Comparison of ENCODE assay signal across 9 cellular contexts in the genomic region with DNA sequence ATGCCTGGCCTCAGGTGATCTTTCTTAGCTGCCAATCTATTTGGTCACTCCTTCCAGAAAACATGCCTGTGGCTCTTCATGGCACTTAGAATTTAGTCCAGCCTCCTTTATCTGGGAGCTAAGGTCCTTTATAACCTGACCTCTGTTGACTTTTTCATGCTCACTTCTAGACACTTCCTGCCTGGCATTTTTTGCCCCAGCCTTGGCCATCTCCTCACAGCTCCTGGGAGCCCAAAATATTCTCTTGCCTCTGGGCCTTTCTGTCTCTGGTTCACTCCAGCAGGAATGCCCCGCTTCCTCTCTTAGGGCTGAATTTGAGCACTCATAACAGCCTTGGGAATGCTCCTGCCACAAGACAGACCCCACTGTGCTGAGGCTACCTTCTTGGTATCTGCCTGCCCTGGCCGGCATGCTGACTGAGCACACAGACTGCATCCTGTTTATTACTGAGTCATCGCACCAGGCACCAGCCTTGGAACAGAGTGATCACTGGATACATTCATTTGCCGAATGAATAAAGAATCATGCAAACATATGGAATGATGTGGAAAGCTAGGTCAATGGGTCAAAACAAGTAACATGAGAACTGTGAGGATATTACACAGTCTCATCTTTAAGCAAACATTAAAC. TPM values are rescaled to one million over a fixed set of nuclear protein-coding genes. Genes with fewer than 3 reads are reported as not detected.
DNase-seq lines count a peak whose midpoint lies in the region; ATAC-seq and TF ChIP-seq lines count a peak whose summit lies in the region.
"Had no signal": no experiment of that assay in that cellular context is flagged by ENCODE, and none has a peak within 500 bp of the region (broad histone marks: within the 10 kb centered on the region; RNA-seq: fewer than 3 reads in every experiment).

No MANE protein-coding gene starts in this region.

- no peaks in the 10 kb centered on the region for H3K36me3 ChIP-seq in RWPE2 (ENCODE audit: low read depth)
- H3K36me3 ChIP-seq in esophagus muscularis mucosa: no peaks in the 10 kb centered on the region

- no peak overlapping the region for H3K4me3 ChIP-seq in RWPE2 (ENCODE audit: severe bottlenecking)
- H3K4me3 ChIP-seq in esophagus muscularis mucosa: no peak overlapping the region

- DNase-seq in ELF-1 (ENCODE audit: low read depth, low spot score) (peak; percentile 23), RWPE2 (ENCODE audit: low spot score) (peak; percentile 84), esophagus muscularis mucosa (ENCODE audit: extremely low spot score) (peak; percentile 62), pulmonary artery endothelial cell (ENCODE audit: low read depth, low spot score) (peak; percentile 87), GM20000 (ENCODE audit: low spot score) (no peak), NOMO-1 (lab: John Stamatoyannopoulos, UW; ENCODE audit: unreplicated experiment in 2 of 2) (no peak)
- DNase-seq: NCI-H2171 had no signal

- no peaks in the 10 kb centered on the region for H3K27me3 ChIP-seq in RWPE2 (ENCODE audit: insufficient read depth, poor library complexity, severe bottlenecking)
- H3K27me3 ChIP-seq in esophagus muscularis mucosa: peaks cover 0 to 41% (median 0%) of the 10 kb centered on the region in 4 donors

- TF ChIP-seq POLR2A in esophagus muscularis mucosa (IDR thresholded peaks at IDR 0.05; ENCODE audit: low read depth): no peak

- peak; percentile 100 for ATAC-seq in RWPE2 (ENCODE audit: low read depth)
- ATAC-seq in GM21717 (IDR thresholded peaks at IDR 0.05; ENCODE audit: unreplicated experiment): no peak
- ATAC-seq in GM18873 (IDR thresholded peaks at IDR 0.05; ENCODE audit: low FRiP score, unreplicated experiment): no peak

- TF ChIP-seq CTCF in RWPE2 (IDR thresholded peaks at IDR 0.05; ENCODE audit: poor library complexity, severe bottlenecking): no peak
- no peak for TF ChIP-seq CTCF in esophagus muscularis mucosa (IDR thresholded peaks at IDR 0.05)
- TF ChIP-seq CTCF in GM20000 (IDR thresholded peaks at IDR 0.05; ENCODE audit: extremely low read depth, missing control alignments): no peak

- intact Hi-C loops in esophagus muscularis mucosa (cut with DNase I): no loop called here

- H3K4me1 ChIP-seq in RWPE2 (ENCODE audit: insufficient read depth, poor library complexity, severe bottlenecking) (peaks cover 10% of the 10 kb centered on the region), esophagus muscularis mucosa (no peaks in the 10 kb centered on the region)

- no peaks in the 10 kb centered on the region for H3K9me3 ChIP-seq in RWPE2 (ENCODE audit: severe bottlenecking)
- H3K9me3 ChIP-seq in esophagus muscularis mucosa: no peaks in the 10 kb centered on the region

- peak overlapping the region; percentile 88 for H3K27ac ChIP-seq in RWPE2 (ENCODE audit: poor library complexity, severe bottlenecking)
- no peak overlapping the region for H3K27ac ChIP-seq in esophagus muscularis mucosa (replicated peaks in 1 of 4)

- no peak for TF ChIP-seq EP300 in esophagus muscularis mucosa (IDR thresholded peaks at IDR 0.05)

- 69% methylated on average over 4 of the region's 4 CpGs for WGBS in esophagus muscularis mucosa

RNA-seq across cellular contexts. Expression of a gene that starts 5.8 kb away (rescaled TPM):
- total RNA-seq in esophagus muscularis mucosa: 10 to 100 TPM; 25.2 to 45.2 (median 37.1) TPM
- total RNA-seq in pulmonary artery endothelial cell: 76.2 and 107 TPM in 2 replicates

RNA-seq across cellular contexts. Expression of a gene that starts 44.0 kb away (rescaled TPM):
- 10 to 100 TPM; 10.4 to 15.6 (median 11.2) TPM for total RNA-seq in esophagus muscularis mucosa
- 20.2 and 22.8 TPM in 2 replicates for total RNA-seq in pulmonary artery endothelial cell

Comparison
In these comparisons a context has a peak if more than half of its experiments do, and no peak if none do; other contexts are left out.
1. DNase-seq: peak in ELF-1 (single experiment), RWPE2 (single experiment), esophagus muscularis mucosa (single experiment) and pulmonary artery endothelial cell (single experiment); none in GM20000 (single experiment) and NOMO-1 (0 of 2).